In the genomic region with DNA sequence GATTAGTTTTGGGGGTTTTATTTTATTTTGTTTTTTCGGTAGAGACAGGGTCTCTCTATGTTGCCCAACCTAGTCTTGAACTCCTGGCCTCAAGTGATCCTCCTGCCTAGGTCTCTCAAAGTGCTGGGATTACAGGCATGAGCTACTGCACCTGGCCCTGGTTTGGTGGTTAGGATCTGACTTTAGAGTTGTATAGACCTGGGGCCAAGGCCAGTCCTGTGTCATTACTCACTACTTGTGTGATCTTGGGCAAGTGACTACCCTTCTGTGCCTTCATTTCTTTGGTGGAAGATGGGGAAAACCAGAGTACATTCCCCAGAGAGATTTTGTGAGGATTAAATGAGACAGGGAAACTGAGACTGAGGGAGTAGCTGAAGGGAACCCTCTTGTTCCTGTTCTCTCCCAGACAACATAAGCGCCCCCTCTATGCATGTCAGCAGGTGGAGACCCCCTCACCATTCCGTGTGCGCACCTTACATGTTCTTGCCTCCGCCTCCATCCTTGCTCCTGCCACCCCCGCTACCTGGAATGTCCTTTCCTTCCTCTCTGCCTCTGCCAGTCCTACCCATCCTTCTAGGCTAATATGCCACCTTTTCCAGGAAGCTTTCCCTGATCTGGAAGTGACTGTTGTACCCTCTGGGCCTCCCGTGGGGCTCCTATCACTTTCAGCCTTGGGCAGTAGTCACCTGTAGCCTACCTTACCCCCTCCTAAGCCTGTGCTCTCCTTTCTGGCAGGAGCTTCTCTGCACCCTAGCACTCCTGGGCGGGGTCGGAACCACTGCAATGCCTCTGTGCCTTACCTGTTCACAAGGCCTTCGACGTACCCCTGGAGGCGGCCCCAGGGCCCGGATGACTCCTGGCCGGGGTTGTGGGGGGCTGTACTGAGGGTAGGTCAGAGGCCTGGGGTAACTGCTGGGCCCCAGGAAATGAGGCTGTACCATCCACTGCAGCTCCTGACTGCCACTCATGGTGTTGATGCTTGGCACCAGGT, we compare ENCODE assay signal across 1 cellular context.
TF ChIP-seq lines count a peak whose summit lies in the region.

No MANE protein-coding gene starts in this region.

TF ChIP-seq in K562, 482 proteins besides CTCF, POLR2A, EP300 and RAD21 (continues in another document):
- TF ChIP-seq, protein P1, sequence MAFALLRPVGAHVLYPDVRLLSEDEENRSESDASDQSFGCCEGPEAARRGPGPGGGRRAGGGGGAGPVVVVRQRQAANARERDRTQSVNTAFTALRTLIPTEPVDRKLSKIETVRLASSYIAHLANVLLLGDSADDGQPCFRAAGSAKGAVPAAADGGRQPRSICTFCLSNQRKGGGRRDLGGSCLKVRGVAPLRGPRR (CRISPR knock-in tag; IDR thresholded peaks at IDR 0.05): no peak
- no peak for TF ChIP-seq ZNF583 (CRISPR knock-in tag; IDR thresholded peaks at IDR 0.05)
- peak; percentile 73 for TF ChIP-seq POLR2G (IDR thresholded peaks at IDR 0.05; ENCODE audit: low read depth, low read length)
- TF ChIP-seq, protein P2, sequence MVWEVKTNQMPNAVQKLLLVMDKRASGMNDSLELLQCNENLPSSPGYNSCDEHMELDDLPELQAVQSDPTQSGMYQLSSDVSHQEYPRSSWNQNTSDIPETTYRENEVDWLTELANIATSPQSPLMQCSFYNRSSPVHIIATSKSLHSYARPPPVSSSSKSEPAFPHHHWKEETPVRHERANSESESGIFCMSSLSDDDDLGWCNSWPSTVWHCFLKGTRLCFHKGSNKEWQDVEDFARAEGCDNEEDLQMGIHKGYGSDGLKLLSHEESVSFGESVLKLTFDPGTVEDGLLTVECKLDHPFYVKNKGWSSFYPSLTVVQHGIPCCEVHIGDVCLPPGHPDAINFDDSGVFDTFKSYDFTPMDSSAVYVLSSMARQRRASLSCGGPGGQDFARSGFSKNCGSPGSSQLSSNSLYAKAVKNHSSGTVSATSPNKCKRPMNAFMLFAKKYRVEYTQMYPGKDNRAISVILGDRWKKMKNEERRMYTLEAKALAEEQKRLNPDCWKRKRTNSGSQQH (CRISPR knock-in tag; IDR thresholded peaks at IDR 0.05): peak; percentile 9; the same call in 1 of the 2 replicates
- no peak for TF ChIP-seq ZNF3 (CRISPR knock-in tag; IDR thresholded peaks at IDR 0.05)
- TF ChIP-seq ZNF707 (CRISPR knock-in tag; conservative IDR thresholded peaks at IDR 0.05): no peak
- no peak for TF ChIP-seq ZSCAN32 (CRISPR knock-in tag; IDR thresholded peaks at IDR 0.05)
- TF ChIP-seq MED1 (CRISPR knock-in tag; IDR thresholded peaks at IDR 0.05; ENCODE audit: borderline replicate concordance): no peak
- no peak for TF ChIP-seq NFATC3 (IDR thresholded peaks at IDR 0.05)
- TF ChIP-seq, protein P3, sequence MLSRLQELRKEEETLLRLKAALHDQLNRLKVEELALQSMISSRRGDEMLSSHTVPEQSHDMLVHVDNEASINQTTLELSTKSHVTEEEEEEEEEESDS (CRISPR knock-in tag; IDR thresholded peaks at IDR 0.05): no peak
- TF ChIP-seq HEY1 (CRISPR knock-in tag; IDR thresholded peaks at IDR 0.05; ENCODE audit: borderline replicate concordance): no peak
- no peak for TF ChIP-seq FOXJ2 (tag; IDR thresholded peaks at IDR 0.05)
- no peak for TF ChIP-seq KLF6 (CRISPR knock-in tag; IDR thresholded peaks at IDR 0.05; ENCODE audit: borderline replicate concordance)
- TF ChIP-seq, protein P4, sequence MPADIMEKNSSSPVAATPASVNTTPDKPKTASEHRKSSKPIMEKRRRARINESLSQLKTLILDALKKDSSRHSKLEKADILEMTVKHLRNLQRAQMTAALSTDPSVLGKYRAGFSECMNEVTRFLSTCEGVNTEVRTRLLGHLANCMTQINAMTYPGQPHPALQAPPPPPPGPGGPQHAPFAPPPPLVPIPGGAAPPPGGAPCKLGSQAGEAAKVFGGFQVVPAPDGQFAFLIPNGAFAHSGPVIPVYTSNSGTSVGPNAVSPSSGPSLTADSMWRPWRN (IDR thresholded peaks at IDR 0.05; ENCODE audit: low read depth): no peak
- TF ChIP-seq NFXL1 (CRISPR knock-in tag; IDR thresholded peaks at IDR 0.05): peak; percentile 5; the same call in 1 of the 2 replicates
- no peak for TF ChIP-seq PTBP1 (IDR thresholded peaks at IDR 0.05; ENCODE audit: low read depth, low read length)
- TF ChIP-seq XRCC3 (IDR thresholded peaks at IDR 0.05): no peak
- TF ChIP-seq, protein P5, sequence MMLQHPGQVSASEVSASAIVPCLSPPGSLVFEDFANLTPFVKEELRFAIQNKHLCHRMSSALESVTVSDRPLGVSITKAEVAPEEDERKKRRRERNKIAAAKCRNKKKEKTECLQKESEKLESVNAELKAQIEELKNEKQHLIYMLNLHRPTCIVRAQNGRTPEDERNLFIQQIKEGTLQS (IDR thresholded peaks at IDR 0.05): no peak
- TF ChIP-seq, protein P5 (CRISPR knock-in tag; conservative IDR thresholded peaks at IDR 0.05): 0 out of 2 replicates have a peak, but pooled peaks have one; percentile 11
- no peak for TF ChIP-seq XRCC5 (IDR thresholded peaks at IDR 0.05; ENCODE audit: low read depth, low read length)
- no peak for TF ChIP-seq STAG1 (CRISPR knock-in tag; IDR thresholded peaks at IDR 0.05; ENCODE audit: borderline replicate concordance)
- TF ChIP-seq, protein P6, sequence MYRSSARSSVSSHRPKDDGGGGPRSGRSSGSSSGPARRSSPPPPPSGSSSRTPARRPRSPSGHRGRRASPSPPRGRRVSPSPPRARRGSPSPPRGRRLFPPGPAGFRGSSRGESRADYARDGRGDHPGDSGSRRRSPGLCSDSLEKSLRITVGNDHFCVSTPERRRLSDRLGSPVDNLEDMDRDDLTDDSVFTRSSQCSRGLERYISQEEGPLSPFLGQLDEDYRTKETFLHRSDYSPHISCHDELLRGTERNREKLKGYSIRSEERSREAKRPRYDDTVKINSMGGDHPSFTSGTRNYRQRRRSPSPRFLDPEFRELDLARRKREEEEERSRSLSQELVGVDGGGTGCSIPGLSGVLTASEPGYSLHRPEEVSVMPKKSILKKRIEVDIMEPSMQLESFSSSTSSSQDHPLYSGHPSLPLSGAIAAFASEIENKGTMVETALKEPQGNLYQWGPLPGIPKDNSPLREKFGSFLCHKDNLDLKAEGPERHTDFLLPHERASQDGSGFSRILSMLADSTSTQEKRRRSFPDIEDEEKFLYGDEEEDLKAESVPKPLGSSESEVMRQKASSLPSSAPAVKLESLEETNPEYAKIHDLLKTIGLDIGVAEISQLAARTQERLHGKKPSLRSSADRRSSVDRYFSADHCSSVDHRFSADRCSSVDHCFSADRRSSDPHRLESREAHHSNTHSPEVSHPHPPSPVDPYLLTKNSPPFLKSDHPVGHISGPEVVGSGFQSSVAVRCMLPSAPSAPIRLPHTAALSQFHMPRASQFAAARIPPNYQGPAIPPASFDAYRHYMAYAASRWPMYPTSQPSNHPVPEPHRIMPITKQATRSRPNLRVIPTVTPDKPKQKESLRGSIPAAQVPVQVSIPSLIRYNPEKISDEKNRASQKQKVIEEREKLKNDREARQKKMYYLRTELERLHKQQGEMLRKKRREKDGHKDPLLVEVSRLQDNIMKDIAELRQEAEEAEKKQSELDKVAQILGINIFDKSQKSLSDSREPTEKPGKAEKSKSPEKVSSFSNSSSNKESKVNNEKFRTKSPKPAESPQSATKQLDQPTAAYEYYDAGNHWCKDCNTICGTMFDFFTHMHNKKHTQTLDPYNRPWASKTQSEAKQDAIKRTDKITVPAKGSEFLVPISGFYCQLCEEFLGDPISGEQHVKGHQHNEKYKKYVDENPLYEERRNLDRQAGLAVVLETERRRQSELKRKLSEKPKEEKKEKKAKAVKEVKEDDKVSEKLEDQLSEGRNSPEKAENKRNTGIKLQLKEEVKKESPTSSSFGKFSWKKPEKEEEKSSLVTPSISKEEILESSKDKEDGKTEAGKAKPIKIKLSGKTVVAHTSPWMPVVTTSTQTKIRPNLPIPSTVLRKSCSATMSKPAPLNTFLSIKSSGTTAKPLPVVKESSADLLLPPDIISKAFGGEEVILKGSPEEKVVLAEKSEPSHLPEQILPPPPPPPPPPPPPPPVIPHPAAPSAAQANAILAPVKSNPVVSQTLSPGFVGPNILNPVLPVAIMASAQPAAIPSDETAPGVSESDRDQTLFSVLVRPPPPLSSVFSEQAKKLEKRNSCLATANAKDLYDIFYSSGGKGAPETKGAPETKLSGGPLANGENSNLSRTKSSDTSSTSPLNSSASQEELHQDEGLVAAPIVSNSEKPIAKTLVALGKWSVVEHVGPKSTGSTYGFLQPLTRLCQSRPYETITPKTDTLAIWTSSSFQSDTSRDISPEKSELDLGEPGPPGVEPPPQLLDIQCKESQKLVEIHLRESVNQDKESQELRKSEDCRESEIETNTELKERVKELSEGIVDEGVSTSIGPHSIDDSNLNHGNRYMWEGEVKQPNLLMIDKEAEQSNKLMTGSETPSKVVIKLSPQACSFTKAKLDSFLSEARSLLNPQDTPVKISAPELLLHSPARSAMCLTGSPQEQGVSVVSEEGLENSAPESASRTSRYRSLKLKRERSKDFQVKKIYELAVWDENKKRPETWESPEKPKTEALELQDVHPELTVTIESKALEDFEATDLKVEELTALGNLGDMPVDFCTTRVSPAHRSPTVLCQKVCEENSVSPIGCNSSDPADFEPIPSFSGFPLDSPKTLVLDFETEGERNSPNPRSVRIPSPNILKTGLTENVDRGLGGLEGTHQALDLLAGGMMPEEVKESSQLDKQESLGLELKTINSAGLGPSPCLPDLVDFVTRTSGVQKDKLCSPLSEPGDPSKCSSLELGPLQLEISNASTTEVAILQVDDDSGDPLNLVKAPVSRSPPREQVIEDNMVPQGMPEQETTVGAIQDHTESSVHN (IDR thresholded peaks at IDR 0.05; ENCODE audit: borderline replicate concordance in 1 of 2, low read depth in 1 of 2): no peak
- TF ChIP-seq BRCA1 (IDR thresholded peaks at IDR 0.05): no peak
- TF ChIP-seq BRCA1 (CRISPR knock-in tag; IDR thresholded peaks at IDR 0.05): no peak
- no peak for TF ChIP-seq MCM7 (IDR thresholded peaks at IDR 0.05)
- TF ChIP-seq SAFB (IDR thresholded peaks at IDR 0.05; ENCODE audit: borderline replicate concordance, low read depth, low read length): no peak
- TF ChIP-seq, protein P7, sequence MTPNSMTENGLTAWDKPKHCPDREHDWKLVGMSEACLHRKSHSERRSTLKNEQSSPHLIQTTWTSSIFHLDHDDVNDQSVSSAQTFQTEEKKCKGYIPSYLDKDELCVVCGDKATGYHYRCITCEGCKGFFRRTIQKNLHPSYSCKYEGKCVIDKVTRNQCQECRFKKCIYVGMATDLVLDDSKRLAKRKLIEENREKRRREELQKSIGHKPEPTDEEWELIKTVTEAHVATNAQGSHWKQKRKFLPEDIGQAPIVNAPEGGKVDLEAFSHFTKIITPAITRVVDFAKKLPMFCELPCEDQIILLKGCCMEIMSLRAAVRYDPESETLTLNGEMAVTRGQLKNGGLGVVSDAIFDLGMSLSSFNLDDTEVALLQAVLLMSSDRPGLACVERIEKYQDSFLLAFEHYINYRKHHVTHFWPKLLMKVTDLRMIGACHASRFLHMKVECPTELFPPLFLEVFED (CRISPR knock-in tag; conservative IDR thresholded peaks at IDR 0.05): peak; percentile 87
- TF ChIP-seq KDM4B (IDR thresholded peaks at IDR 0.05; ENCODE audit: borderline replicate concordance in 2 of 2, low read depth in 1 of 2): no peak
- no peak for TF ChIP-seq MAFG (tag; conservative IDR thresholded peaks at IDR 0.05)
- no peak for TF ChIP-seq YBX1 (IDR thresholded peaks at IDR 0.05)
- TF ChIP-seq POLR2AphosphoS5 (IDR thresholded peaks at IDR 0.05; ENCODE audit: control insufficient read depth, insufficient read depth, low read depth, low read length): peak; percentile 57
- TF ChIP-seq PML (IDR thresholded peaks at IDR 0.05; ENCODE audit: low read length): 0 out of 2 replicates have a peak, but pooled peaks have one; percentile 19
- TF ChIP-seq RHOXF2B (CRISPR knock-in tag; conservative IDR thresholded peaks at IDR 0.05): no peak
- TF ChIP-seq ZNF586 (CRISPR knock-in tag; conservative IDR thresholded peaks at IDR 0.05): 0 out of 2 replicates have a peak, but pooled peaks have one; percentile 10
- no peak for TF ChIP-seq ETV5 (CRISPR knock-in tag; IDR thresholded peaks at IDR 0.05; ENCODE audit: low read depth)
- TF ChIP-seq, protein P8, sequence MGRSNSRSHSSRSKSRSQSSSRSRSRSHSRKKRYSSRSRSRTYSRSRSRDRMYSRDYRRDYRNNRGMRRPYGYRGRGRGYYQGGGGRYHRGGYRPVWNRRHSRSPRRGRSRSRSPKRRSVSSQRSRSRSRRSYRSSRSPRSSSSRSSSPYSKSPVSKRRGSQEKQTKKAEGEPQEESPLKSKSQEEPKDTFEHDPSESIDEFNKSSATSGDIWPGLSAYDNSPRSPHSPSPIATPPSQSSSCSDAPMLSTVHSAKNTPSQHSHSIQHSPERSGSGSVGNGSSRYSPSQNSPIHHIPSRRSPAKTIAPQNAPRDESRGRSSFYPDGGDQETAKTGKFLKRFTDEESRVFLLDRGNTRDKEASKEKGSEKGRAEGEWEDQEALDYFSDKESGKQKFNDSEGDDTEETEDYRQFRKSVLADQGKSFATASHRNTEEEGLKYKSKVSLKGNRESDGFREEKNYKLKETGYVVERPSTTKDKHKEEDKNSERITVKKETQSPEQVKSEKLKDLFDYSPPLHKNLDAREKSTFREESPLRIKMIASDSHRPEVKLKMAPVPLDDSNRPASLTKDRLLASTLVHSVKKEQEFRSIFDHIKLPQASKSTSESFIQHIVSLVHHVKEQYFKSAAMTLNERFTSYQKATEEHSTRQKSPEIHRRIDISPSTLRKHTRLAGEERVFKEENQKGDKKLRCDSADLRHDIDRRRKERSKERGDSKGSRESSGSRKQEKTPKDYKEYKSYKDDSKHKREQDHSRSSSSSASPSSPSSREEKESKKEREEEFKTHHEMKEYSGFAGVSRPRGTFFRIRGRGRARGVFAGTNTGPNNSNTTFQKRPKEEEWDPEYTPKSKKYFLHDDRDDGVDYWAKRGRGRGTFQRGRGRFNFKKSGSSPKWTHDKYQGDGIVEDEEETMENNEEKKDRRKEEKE (IDR thresholded peaks at IDR 0.05; ENCODE audit: borderline replicate concordance in 1 of 2, control insufficient read depth in 1 of 2, low read depth in 2 of 2, low read length in 1 of 2): 0 out of 4 replicates have a peak, but pooled peaks of 1 of the 2 experiments have one; percentile 25
- no peak for TF ChIP-seq MYBL2 (IDR thresholded peaks at IDR 0.05; ENCODE audit: low read depth)
- TF ChIP-seq MYBL2 (CRISPR knock-in tag; IDR thresholded peaks at IDR 0.05; ENCODE audit: borderline replicate concordance): no peak
- TF ChIP-seq, protein P9, sequence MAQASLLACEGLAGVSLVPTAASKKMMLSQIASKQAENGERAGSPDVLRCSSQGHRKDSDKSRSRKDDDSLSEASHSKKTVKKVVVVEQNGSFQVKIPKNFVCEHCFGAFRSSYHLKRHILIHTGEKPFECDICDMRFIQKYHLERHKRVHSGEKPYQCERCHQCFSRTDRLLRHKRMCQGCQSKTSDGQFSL (CRISPR knock-in tag; IDR thresholded peaks at IDR 0.05): no peak
- TF ChIP-seq, protein P9 (tag; IDR thresholded peaks at IDR 0.05): no peak
- no peak for TF ChIP-seq RBM34 (IDR thresholded peaks at IDR 0.05; ENCODE audit: borderline replicate concordance, insufficient read depth, low read length)
